In the genomic region with DNA sequence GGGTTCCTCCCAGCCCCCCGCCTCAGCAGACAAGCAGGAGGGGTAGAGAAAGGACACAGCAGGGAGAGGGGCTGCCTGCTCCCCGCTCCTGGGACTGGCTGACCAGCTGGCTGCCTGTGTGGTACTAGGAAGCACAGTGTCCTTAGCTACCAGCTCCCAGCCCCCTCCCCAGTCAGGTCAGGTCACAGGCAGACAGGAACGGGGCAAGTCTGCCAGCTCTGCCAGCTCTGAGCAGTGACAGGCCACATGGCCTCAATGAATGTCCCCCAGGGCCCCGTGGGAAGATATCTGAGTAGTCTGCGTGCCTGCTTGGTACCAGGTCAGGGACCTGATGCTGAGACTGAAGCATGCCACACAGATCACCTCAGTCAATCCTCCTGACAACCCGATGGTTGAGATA, we compare ENCODE assay signal across 31 cellular contexts. TPM values are rescaled to one million over a fixed set of nuclear protein-coding genes. Genes with fewer than 3 reads are reported as not detected.
A peak's percentile ranks its signal among the peaks of the same experiment; 100 is the strongest.
DNase-seq lines count a peak whose midpoint lies in the region; ATAC-seq and TF ChIP-seq lines count a peak whose summit lies in the region.
"Had no signal": no experiment of that assay in that cellular context is flagged by ENCODE, and none has a peak within 500 bp of the region (broad histone marks: within the 10 kb centered on the region; RNA-seq: fewer than 3 reads in every experiment).

No MANE protein-coding gene starts in this region.

- H2AK9ac ChIP-seq in IMR-90 (replicated peaks; ENCODE audit: low read depth, low read length, poor library complexity), result no peak overlapping the region

- no peak for TF ChIP-seq CTCF in IMR-90 (conservative IDR thresholded peaks at IDR 0.05; ENCODE audit: low read depth, low read length)
- no peak for TF ChIP-seq CTCF in body of pancreas (IDR thresholded peaks at IDR 0.05)
- TF ChIP-seq CTCF in transverse colon (IDR thresholded peaks at IDR 0.05), result no peak
- TF ChIP-seq CTCF in CD4-positive, alpha-beta T cell (IDR thresholded peaks at IDR 0.05), result no peak

- H4K8ac ChIP-seq in IMR-90 (ENCODE audit: low read depth in 2 of 2, low read length in 2 of 2), result no peak overlapping the region; a peak in 1 of 4 replicates
- H4K8ac ChIP-seq in mesenchymal stem cell (ENCODE audit: low read length), result no peak overlapping the region

- H3K18ac ChIP-seq in IMR-90 (ENCODE audit: low read depth, low read length), result no peak overlapping the region
- peak overlapping the region in 1 of 2 experiments; percentile 61 for H3K18ac ChIP-seq in mesenchymal stem cell (ENCODE audit: low read depth in 1 of 2, low read length in 2 of 2)

- DNase-seq in IMR-90 (no peak), body of pancreas (peak in 1 of 4 donors; percentile 38), mesenchymal stem cell (no peak), transverse colon (no peak)
- DNase-seq in CD4-positive, alpha-beta T cell, result no peak
- DNase-seq: activated CD4-positive, alpha-beta memory T cell treated with anti-CD3 and anti-CD28 coated beads for 36 hours; activated CD4-positive, CD25-positive, alpha-beta regulatory T cell treated with anti-CD3 and anti-CD28 coated beads, Interleukin-2, amount 50 U/mL, for 72 hours; activated CD8-positive, alpha-beta memory T cell treated with anti-CD3 and anti-CD28 coated beads, Interleukin-2, amount 50 U/mL, for 48 hours; colonic mucosa; DMS 273 treated with DMSO at 0.1 percent for 48 hours; effector memory CD8-positive, alpha-beta T cell; erythroblast; hypothalamus; immature natural killer cell; midbrain; NCI-H1105; NCI-H2029; NCI-H345; NCI-H748 treated with DMSO at 0.1 percent for 48 hours; retina; small intestine; stimulated activated CD4-positive, alpha-beta T cell treated with anti-CD3 and anti-CD28 coated beads, Interleukin-1b, Interleukin-23, amount 100 ng/mL, for 48 hours; stimulated activated CD8-positive, alpha-beta memory T cell treated with anti-CD3 and anti-CD28 coated beads, Interleukin-4, amount 100 ng/mL, for 48 hours had no signal

- TF ChIP-seq POLR2A in IMR-90 (IDR thresholded peaks at IDR 0.05; ENCODE audit: low read depth, low read length) (no peak), body of pancreas (IDR thresholded peaks at IDR 0.05) (no peak), transverse colon (IDR thresholded peaks at IDR 0.05) (no peak)

- H3K4me1 ChIP-seq in IMR-90 (ENCODE audit: control insufficient read depth, insufficient read depth, low read length) (peaks cover 24% of the 10 kb centered on the region), body of pancreas (peaks cover 64% of the 10 kb centered on the region), mesenchymal stem cell (ENCODE audit: control insufficient read depth, insufficient read depth, low read depth, low read length) (peaks cover 79% of the 10 kb centered on the region), transverse colon (peaks cover 10 to 62% (median 58%) of the 10 kb centered on the region in 4 donors)

- H2AFZ ChIP-seq in IMR-90 (replicated peaks; ENCODE audit: low read length, poor library complexity) (no peak overlapping the region), mesenchymal stem cell (ENCODE audit: low read depth, low read length) (no peak overlapping the region)

- H3K36me3 ChIP-seq in IMR-90 (ENCODE audit: control insufficient read depth, insufficient read depth, low read length) (peaks cover 19% of the 10 kb centered on the region), body of pancreas (replicated peaks in 1 of 2; ENCODE audit: insufficient read depth in 1 of 2, low read depth in 2 of 2) (peaks cover 0 to 2% of the 10 kb centered on the region in 2 donors), mesenchymal stem cell (ENCODE audit: control insufficient read depth in 1 of 2, insufficient read depth in 2 of 2, low read depth in 1 of 2, low read length in 2 of 2) (peaks cover 69% of the 10 kb centered on the region in 2 experiments), transverse colon (peaks cover 0 to 5% (median 0%) of the 10 kb centered on the region in 4 donors)
- H3K36me3 ChIP-seq: colonic mucosa, pancreas had no signal

- H3K9me1 ChIP-seq in IMR-90 (ENCODE audit: insufficient read depth, low read length), result peaks cover 17% of the 10 kb centered on the region

- peak overlapping the region in 1 of 2 experiments; percentile 85 for H2BK12ac ChIP-seq in mesenchymal stem cell (ENCODE audit: low read length in 2 of 2)

- no peak overlapping the region for H3K56ac ChIP-seq in IMR-90 (ENCODE audit: extremely low read depth, insufficient read depth, low read length)

- POLR2A ChIA-PET in IMR-90 (lab: Charles Lee; ENCODE audit: unreplicated experiment), result no interaction called here
- POLR2A ChIA-PET in CD4-positive, alpha-beta T cell (lab: Charles Lee), result interaction anchor here (2.1 kb wide), 1 partner anchor 14 kb away, joined by 8 read pairs; a partner anchor contains a TSS

- TF ChIP-seq EP300 in transverse colon (IDR thresholded peaks at IDR 0.05; ENCODE audit: low read depth), result no peak

- H3K27me3 ChIP-seq in IMR-90 (ENCODE audit: control insufficient read depth, insufficient read depth, low read length) (no peaks in the 10 kb centered on the region), body of pancreas (no peaks in the 10 kb centered on the region), mesenchymal stem cell (ENCODE audit: control insufficient read depth in 1 of 2, insufficient read depth in 1 of 2, low read length in 2 of 2) (no peaks in the 10 kb centered on the region), transverse colon (no peaks in the 10 kb centered on the region)
- H3K27me3 ChIP-seq in CD4-positive, alpha-beta T cell (ENCODE audit: control insufficient read depth, insufficient read depth, low read length), result no peaks in the 10 kb centered on the region
- H3K27me3 ChIP-seq: colonic mucosa, pancreas had no signal

- H3K4me1 Mint-ChIP-seq in CD4-positive, alpha-beta T cell (ENCODE audit: low read depth), result peaks cover 24% of the 10 kb centered on the region

- H3K4me2 ChIP-seq in IMR-90 (ENCODE audit: low read depth, low read length), result no peak overlapping the region
- no peak overlapping the region for H3K4me2 ChIP-seq in mesenchymal stem cell (ENCODE audit: low read length, poor library complexity, severe bottlenecking)

- H4K5ac ChIP-seq in IMR-90 (ENCODE audit: low read depth, low read length), result no peak overlapping the region

- no peak overlapping the region for H3K23ac ChIP-seq in IMR-90 (ENCODE audit: low read depth, low read length)
- H3K23ac ChIP-seq in mesenchymal stem cell (ENCODE audit: low read length in 2 of 2), result no peak overlapping the region

- H3K9me3 ChIP-seq in IMR-90 (ENCODE audit: control insufficient read depth, insufficient read depth, low read length) (no peaks in the 10 kb centered on the region), body of pancreas (no peaks in the 10 kb centered on the region), mesenchymal stem cell (ENCODE audit: control insufficient read depth, low read length) (no peaks in the 10 kb centered on the region), transverse colon (no peaks in the 10 kb centered on the region)
- H3K9me3 ChIP-seq in CD4-positive, alpha-beta T cell (ENCODE audit: control insufficient read depth, low read length), result no peaks in the 10 kb centered on the region
- H3K9me3 ChIP-seq: colonic mucosa, pancreas had no signal

- H3K9ac ChIP-seq in IMR-90 (ENCODE audit: low read depth, low read length) (no peak overlapping the region), mesenchymal stem cell (ENCODE audit: low read length) (no peak overlapping the region)

- in situ Hi-C loops in IMR-90 (cut with MboI; ENCODE audit: low sequenced_read_pairs), result no loop called here
- in situ Hi-C loops in transverse colon (cut with MboI; ENCODE audit: low pct_ligation_motif_present in 1 of 4, low pct_unique_long_range_greater_than_20kb in 1 of 4, low sequenced_read_pairs in 3 of 4), result no loop called here

- CTCF ChIA-PET in IMR-90 (lab: Yijun Ruan, JAX), result no interaction called here
- CTCF ChIA-PET in CD4-positive, alpha-beta T cell (lab: Charles Lee), result interaction anchor here (3.6 kb wide), 1 partner anchor 27 kb away, joined by 41 read pairs; no protein-coding TSS in a partner anchor

- no CpG with 5 or more reads among the region's 6 CpGs for WGBS in IMR-90 (ENCODE audit: extremely low coverage in 2 of 2, insufficient read length in 1 of 2), 2 experiments
- 28 to 56% methylated on average over 3 to 5 of the region's 6 CpGs for WGBS in body of pancreas, 2 donors
- WGBS in mesenchymal stem cell, result 92% methylated on average over 6 of the region's 6 CpGs
- 74% methylated on average over 6 of the region's 6 CpGs; no CpG with 5 or more reads in 1 of the 2 donors for WGBS in transverse colon (ENCODE audit: low coverage in 1 of 2), 2 donors

- H2BK20ac ChIP-seq in IMR-90 (ENCODE audit: low read depth, low read length), result no peak overlapping the region; the same call in 1 of the 2 replicates

- H3K4me3 Mint-ChIP-seq in CD4-positive, alpha-beta T cell, result no peak overlapping the region
- H3K4me3 Mint-ChIP-seq: activated CD4-positive, alpha-beta memory T cell treated with anti-CD3 and anti-CD28 coated beads for 36 hours; activated naive CD4-positive, alpha-beta T cell treated with anti-CD3 and anti-CD28 coated beads, Interleukin-2, amount 50 U/mL, for 24 hours; effector memory CD8-positive, alpha-beta T cell; immature natural killer cell; natural killer cell treated with Interleukin-12 subunit alpha and Interleukin-12 subunit beta and Interleukin-15 and Interleukin-18, amount 100 ng/mL, for 72 hours; T-helper 1 cell treated with Interleukin-12 subunit alpha and Interleukin-12 subunit beta and Interleukin-4 antibody, amounts not matched to agents 30 μg/mL and 1 μg/mL, for 36 hours had no signal

- dilution Hi-C loops in IMR-90 (cut with HindIII; ENCODE audit: low sequenced_read_pairs, unreplicated experiment), result no loop called here

- no peak overlapping the region for H3K14ac ChIP-seq in IMR-90 (replicated peaks; ENCODE audit: low read depth, low read length)
- peak overlapping the region in 1 of 2 experiments; percentile 53 for H3K14ac ChIP-seq in mesenchymal stem cell (ENCODE audit: low read length in 2 of 2)

- H2BK15ac ChIP-seq in IMR-90 (ENCODE audit: low read depth, low read length) (0 out of 3 replicates have a peak overlapping the region, but pooled peaks have one; percentile 17), mesenchymal stem cell (ENCODE audit: low read depth, poor library complexity, severe bottlenecking) (no peak overlapping the region)

- H3K4ac ChIP-seq in IMR-90 (ENCODE audit: low read depth, low read length), result no peak overlapping the region
- H3K4ac ChIP-seq in mesenchymal stem cell (ENCODE audit: low read depth in 1 of 2, low read length in 2 of 2), result no peak overlapping the region

- peaks cover 3% of the 10 kb centered on the region; the same call in 1 of the 2 replicates for H4K20me1 ChIP-seq in IMR-90 (ENCODE audit: insufficient read depth, low read length)

- no peak overlapping the region for H2BK120ac ChIP-seq in IMR-90 (ENCODE audit: low read depth, low read length)
- no peak overlapping the region for H2BK120ac ChIP-seq in mesenchymal stem cell (ENCODE audit: low read depth, low read length)

- H3K9me3 Mint-ChIP-seq in CD4-positive, alpha-beta T cell, result no peaks in the 10 kb centered on the region
- H3K9me3 Mint-ChIP-seq: activated CD4-positive, alpha-beta memory T cell treated with anti-CD3 and anti-CD28 coated beads for 36 hours; activated naive CD4-positive, alpha-beta T cell treated with anti-CD3 and anti-CD28 coated beads, Interleukin-2, amount 50 U/mL, for 24 hours; activated T-helper 2 cell treated with anti-CD3 and anti-CD28 coated beads, Interferon-gamma antibody, Interleukin-2, Interleukin-4, amounts not matched to agents 10 μg/mL and 5 μg/mL and 100 μg/mL, durations not matched to agents 14 hours and 24 hours and 36 hours; effector memory CD8-positive, alpha-beta T cell; immature natural killer cell; natural killer cell treated with Interleukin-12 subunit alpha and Interleukin-12 subunit beta and Interleukin-15 and Interleukin-18, amount 100 ng/mL, for 72 hours; T-helper 1 cell treated with Interleukin-12 subunit alpha and Interleukin-12 subunit beta and Interleukin-4 antibody, amounts not matched to agents 30 μg/mL and 1 μg/mL, for 36 hours had no signal

- no peak for TF ChIP-seq RAD21 in IMR-90 (IDR thresholded peaks at IDR 0.05; ENCODE audit: low read length)

- H3K27ac Mint-ChIP-seq in CD4-positive, alpha-beta T cell, result no peak overlapping the region
- H3K27ac Mint-ChIP-seq: activated CD4-positive, alpha-beta memory T cell treated with anti-CD3 and anti-CD28 coated beads for 36 hours; activated naive CD4-positive, alpha-beta T cell treated with anti-CD3 and anti-CD28 coated beads, Interleukin-2, amount 50 U/mL, for 24 hours; activated T-helper 2 cell treated with anti-CD3 and anti-CD28 coated beads, Interferon-gamma antibody, Interleukin-2, Interleukin-4, amounts not matched to agents 10 μg/mL and 5 μg/mL and 100 μg/mL, durations not matched to agents 14 hours and 24 hours and 36 hours; effector memory CD8-positive, alpha-beta T cell; natural killer cell treated with Interleukin-12 subunit alpha and Interleukin-12 subunit beta and Interleukin-15 and Interleukin-18, amount 100 ng/mL, for 72 hours; T-helper 1 cell treated with Interleukin-12 subunit alpha and Interleukin-12 subunit beta and Interleukin-4 antibody, amounts not matched to agents 30 μg/mL and 1 μg/mL, for 36 hours had no signal

- H3K79me1 ChIP-seq in IMR-90 (ENCODE audit: low read depth in 1 of 2, low read length in 2 of 2), result peaks cover 0 to 19% of the 10 kb centered on the region in 2 experiments; a peak in 2 of 4 replicates
- peaks cover 17% of the 10 kb centered on the region for H3K79me1 ChIP-seq in mesenchymal stem cell (replicated peaks; ENCODE audit: low read length, poor library complexity, severe bottlenecking)

- H3K36me3 Mint-ChIP-seq in CD4-positive, alpha-beta T cell (ENCODE audit: low read depth), result no peaks in the 10 kb centered on the region
- H3K36me3 Mint-ChIP-seq: activated CD4-positive, alpha-beta memory T cell treated with anti-CD3 and anti-CD28 coated beads for 36 hours; activated naive CD4-positive, alpha-beta T cell treated with anti-CD3 and anti-CD28 coated beads, Interleukin-2, amount 50 U/mL, for 24 hours; immature natural killer cell; natural killer cell treated with Interleukin-12 subunit alpha and Interleukin-12 subunit beta and Interleukin-15 and Interleukin-18, amount 100 ng/mL, for 72 hours had no signal

- no TSS peak for BruUV-seq in IMR-90 (replicated peaks; lab: Mats Ljungman, UMichigan)

- ATAC-seq in IMR-90 (ENCODE audit: low read depth) (no peak), body of pancreas (no peak), GM21576 (IDR thresholded peaks at IDR 0.05; ENCODE audit: unreplicated experiment) (no peak), GM21528 (IDR thresholded peaks at IDR 0.05; ENCODE audit: low FRiP score, unreplicated experiment) (no peak)
- ATAC-seq in CD4-positive, alpha-beta T cell (ENCODE audit: poor library complexity), result no peak
- ATAC-seq: effector memory CD8-positive, alpha-beta T cell; left lobe of liver; natural killer cell treated with Interleukin-12 subunit alpha and Interleukin-12 subunit beta and Interleukin-15 and Interleukin-18, amount 100 ng/mL, for 72 hours; pancreas had no signal

- H3K4me3 ChIP-seq in IMR-90 (ENCODE audit: insufficient read depth, low read depth, low read length) (no peak overlapping the region), body of pancreas (no peak overlapping the region), mesenchymal stem cell (ENCODE audit: insufficient read depth in 1 of 2, low read depth in 1 of 2, low read length in 2 of 2) (no peak overlapping the region), transverse colon (no peak overlapping the region)
- H3K4me3 ChIP-seq: colonic mucosa, pancreas had no signal

- no peak overlapping the region for H2BK5ac ChIP-seq in IMR-90 (ENCODE audit: low read depth, low read length, poor library complexity, severe bottlenecking)
- H2BK5ac ChIP-seq in mesenchymal stem cell (ENCODE audit: low read depth, low read length, poor library complexity, severe bottlenecking), result peak overlapping the region; percentile 68

- H3K27ac ChIP-seq in IMR-90 (ENCODE audit: insufficient read depth, low read length) (no peak overlapping the region), body of pancreas (peak overlapping the region in 3 of 4 donors; percentile 88 to 95 (median 93)), mesenchymal stem cell (ENCODE audit: low read length, poor library complexity, severe bottlenecking) (peak overlapping the region; percentile 97), transverse colon (peak overlapping the region in 3 of 4 donors; percentile 85 to 95 (median 94))
- no peak overlapping the region for H3K27ac ChIP-seq in CD4-positive, alpha-beta T cell (ENCODE audit: low read depth, low read length)
- H3K27ac ChIP-seq: colonic mucosa had no signal

- H4K91ac ChIP-seq in IMR-90 (ENCODE audit: insufficient read depth, low read depth, low read length), result no peak overlapping the region
- peak overlapping the region; percentile 19 for H4K91ac ChIP-seq in mesenchymal stem cell (ENCODE audit: low read length)

- intact Hi-C loops in IMR-90 (cut with micrococcal nuclease) (no loop called here), body of pancreas (cut with DNase I) (no loop called here), transverse colon (cut with DNase I; ENCODE audit: low total_unique reads) (no loop called here)
- intact Hi-C loops in CD4-positive, alpha-beta T cell (cut with DNase I, micrococcal nuclease), result loop anchor here (2.0 to 5.0 kb wide), 2 partner anchors 42 to 183 kb away; no protein-coding TSS in a partner anchor

- H3K27me3 Mint-ChIP-seq in CD4-positive, alpha-beta T cell, result no peaks in the 10 kb centered on the region
- H3K27me3 Mint-ChIP-seq: activated naive CD4-positive, alpha-beta T cell treated with anti-CD3 and anti-CD28 coated beads, Interleukin-2, amount 50 U/mL, for 24 hours had no signal

- H2AK5ac ChIP-seq in IMR-90 (ENCODE audit: low read depth, low read length) (peak overlapping the region; percentile 67), mesenchymal stem cell (ENCODE audit: low read length, severe bottlenecking) (peak overlapping the region; percentile 96)

RNA-seq across cellular contexts. Expression of a gene that starts 13.6 kb away (rescaled TPM):
- total RNA-seq in IMR-90 (2012; rRNA removed) (not detected in 2 replicates), body of pancreas (1 to 10 TPM; 3.0 to 7.3 TPM), transverse colon (10 to 100 TPM in 3 of 4 donors, 1 to 10 TPM in 1; 2.8 to 26.4 (median 15.7) TPM)
- 0.15 and 0.24 TPM in 2 replicates for polyA plus RNA-seq in IMR-90 (2012; rRNA removed)
- polyA plus RNA-seq in IMR-90 (2012; cell fraction: cytosol; rRNA removed), result 0.08 and 0.34 TPM in 2 replicates
- 0.91 and 1.7 TPM in 2 replicates for polyA plus RNA-seq in IMR-90 (2012; cell fraction: nucleus; rRNA removed; ENCODE audit: low replicate concordance)
- polyA plus RNA-seq in mesenchymal stem cell (2013, experiment 1 of 2), result 0.06 TPM
- polyA plus RNA-seq in mesenchymal stem cell (2013, experiment 2 of 2), result 0.04 TPM
- total RNA-seq in CD4-positive, alpha-beta T cell, result 10 to 100 TPM; 85.1 to 89.9 TPM

RNA-seq across cellular contexts. Expression of a gene that starts 19.4 kb away (rescaled TPM):
- total RNA-seq in IMR-90 (2012; rRNA removed), result 6.1 TPM in 2 replicates
- 18.4 and 19.8 TPM in 2 replicates for polyA plus RNA-seq in IMR-90 (2012; rRNA removed)
- 9.8 and 18.6 TPM in 2 replicates for polyA plus RNA-seq in IMR-90 (2012; cell fraction: cytosol; rRNA removed)
- polyA plus RNA-seq in IMR-90 (2012; cell fraction: nucleus; rRNA removed; ENCODE audit: low replicate concordance), result 23.8 and 66.7 TPM in 2 replicates
- 10 to 100 TPM; 17.4 to 28.7 TPM for total RNA-seq in body of pancreas
- 3.1 TPM for polyA plus RNA-seq in mesenchymal stem cell (2013, experiment 1 of 2)
- polyA plus RNA-seq in mesenchymal stem cell (2013, experiment 2 of 2), result 3.2 TPM
- 100 to 1,000 TPM in 1 of 4 donors, 10 to 100 TPM in 3; 46.3 to 166 (median 60.9) TPM for total RNA-seq in transverse colon
- under 1 TPM; 0.20 to 0.63 TPM for total RNA-seq in CD4-positive, alpha-beta T cell
- total RNA-seq: activated T-helper 2 cell treated with anti-CD3 and anti-CD28 coated beads, Interferon-gamma antibody, Interleukin-2, Interleukin-4, amounts not matched to agents 10 μg/mL and 5 μg/mL and 100 μg/mL, durations not matched to agents 14 hours and 24 hours and 36 hours had no signal

Comparison
In these comparisons a context has a peak if more than half of its experiments do, and no peak if none do; other contexts are left out.
1. H3K27ac ChIP-seq: peak in body of pancreas (3 of 4), mesenchymal stem cell (single experiment) and transverse colon (3 of 4); none in IMR-90 (single experiment) and CD4-positive, alpha-beta T cell (single experiment).
2. intact Hi-C loops: an anchor here in CD4-positive, alpha-beta T cell (2.0 to 5.0 kb wide); none called in IMR-90, body of pancreas and transverse colon.